In genomic region chr10:13518076-13518692, GRCh38 we compare ENCODE assay signal across 14 cellular contexts. TPM values are rescaled to one million over a fixed set of nuclear protein-coding genes. Genes with fewer than 3 reads are reported as not detected.
DNase-seq lines count a peak whose midpoint lies in the region; ATAC-seq, FAIRE-seq and TF ChIP-seq lines count a peak whose summit lies in the region.
"Had no signal": no experiment of that assay in that cellular context is flagged by ENCODE, and none has a peak within 500 bp of the region (broad histone marks: within the 10 kb centered on the region; RNA-seq: fewer than 3 reads in every experiment).

No MANE protein-coding gene starts in this region.

- TF ChIP-seq CTCF in GM10266 (IDR thresholded peaks at IDR 0.05; ENCODE audit: control insufficient read depth, insufficient read depth, low read depth, missing control alignments): peak; percentile 44
- no peak for TF ChIP-seq CTCF in endothelial cell (IDR thresholded peaks at IDR 0.05; ENCODE audit: unreplicated experiment)
- peak; percentile 62 for TF ChIP-seq CTCF in osteoblast (IDR thresholded peaks at IDR 0.05; ENCODE audit: extremely low read depth, low read depth, low read length)

- H3K36me3 Mint-ChIP-seq in endothelial cell (ENCODE audit: low read depth, unreplicated experiment): peaks cover 48% of the 10 kb centered on the region
- H3K36me3 Mint-ChIP-seq: naive thymus-derived CD8-positive, alpha-beta T cell had no signal

- H3K36me3 ChIP-seq in osteoblast (ENCODE audit: insufficient read depth, low read length): no peaks in the 10 kb centered on the region

- ATAC-seq in HG03025 (IDR thresholded peaks at IDR 0.05; ENCODE audit: low FRiP score, unreplicated experiment): no peak
- ATAC-seq: naive thymus-derived CD8-positive, alpha-beta T cell had no signal

- no peaks in the 10 kb centered on the region for H3K9me3 Mint-ChIP-seq in endothelial cell (ENCODE audit: unreplicated experiment)
- H3K9me3 Mint-ChIP-seq: naive thymus-derived CD8-positive, alpha-beta T cell had no signal

- no peaks in the 10 kb centered on the region for H3K4me1 ChIP-seq in osteoblast (ENCODE audit: insufficient read depth, low read length)

- H3K4me2 ChIP-seq in osteoblast (ENCODE audit: insufficient read depth, low read length): no peak overlapping the region

- H3K4me1 Mint-ChIP-seq in endothelial cell (ENCODE audit: unreplicated experiment): peaks cover 3% of the 10 kb centered on the region
- H3K4me1 Mint-ChIP-seq: naive thymus-derived CD8-positive, alpha-beta T cell had no signal

- H4K20me1 ChIP-seq in osteoblast (ENCODE audit: insufficient read depth, low read length): no peaks in the 10 kb centered on the region

- no peaks in the 10 kb centered on the region for H3K79me2 ChIP-seq in osteoblast (ENCODE audit: insufficient read depth, low read length)

- peaks cover 4% of the 10 kb centered on the region for H3K27me3 Mint-ChIP-seq in endothelial cell (ENCODE audit: unreplicated experiment)

- no peak overlapping the region for H2AFZ ChIP-seq in osteoblast (ENCODE audit: low read length)

- no peak overlapping the region for H3K4me3 ChIP-seq in osteoblast (ENCODE audit: insufficient read depth, low read length)

- no peak for FAIRE-seq in H54 (lab: Jason Lieb, UNC)

- TF ChIP-seq POLR2A in H54 (IDR thresholded peaks at IDR 0.05; ENCODE audit: low read depth, low read length): no peak

- no peaks in the 10 kb centered on the region for H3K9me3 ChIP-seq in osteoblast (ENCODE audit: low read depth, low read length)

- H3K27ac ChIP-seq in osteoblast (ENCODE audit: low read depth, low read length): no peak overlapping the region

- H3K4me3 Mint-ChIP-seq in endothelial cell (ENCODE audit: unreplicated experiment): no peak overlapping the region
- H3K4me3 Mint-ChIP-seq: naive thymus-derived CD8-positive, alpha-beta T cell had no signal

- no peak overlapping the region for H3K27ac Mint-ChIP-seq in endothelial cell (ENCODE audit: unreplicated experiment)
- H3K27ac Mint-ChIP-seq: naive thymus-derived CD8-positive, alpha-beta T cell had no signal

- DNase-seq in GM10266 (ENCODE audit: extremely low spot score) (no peak), NCI-H69 (lab: John Stamatoyannopoulos, UW) (peak; percentile 18), endothelial cell (ENCODE audit: low spot score) (peak; percentile 35), osteoblast (ENCODE audit: insufficient read length, low spot score, missing footprints) (no peak), NCI-H345 (lab: John Stamatoyannopoulos, UW) (no peak), H54 (ENCODE audit: insufficient read length, low spot score) (no peak)
- no peak for DNase-seq in activated T-cell treated with anti-CD3 and anti-CD28 coated beads, Interleukin-2, amount 50 U/mL, for 48 hours
- DNase-seq: activated CD8-positive, alpha-beta memory T cell treated with anti-CD3 and anti-CD28 coated beads, Interleukin-2, amount 50 U/mL, for 48 hours; cerebellar nuclear complex; EL; naive thymus-derived CD8-positive, alpha-beta T cell; stimulated activated CD4-positive, alpha-beta T cell treated with anti-CD3 and anti-CD28 coated beads, Interleukin-2, amount 100 ng/mL, for 24 hours; SW 1271 had no signal

- H3K27me3 ChIP-seq in osteoblast (ENCODE audit: insufficient read depth, low read length): no peaks in the 10 kb centered on the region

RNA-seq across cellular contexts. Expression of gene BEND7, which starts 10.6 kb away (rescaled TPM):
- total RNA-seq in endothelial cell (ENCODE audit: unreplicated experiment) (53.3 TPM), osteoblast (9.0 and 10.6 TPM in 2 replicates)
- total RNA-seq: naive thymus-derived CD8-positive, alpha-beta T cell had no signal

Comparison
In these comparisons a context has a peak if more than half of its experiments do, and no peak if none do; other contexts are left out.
1. DNase-seq: peak in NCI-H69 (single experiment) and endothelial cell (single experiment); none in GM10266 (single experiment), osteoblast (single experiment), activated T-cell treated with anti-CD3 and anti-CD28 coated beads, Interleukin-2, amount 50 U/mL, for 48 hours (0 of 2), NCI-H345 (single experiment) and H54 (single experiment).